ENCODE assay signal across 6 cellular contexts in genomic region chr9:34976992-34977391, GRCh38. TPM values are rescaled to one million over a fixed set of nuclear protein-coding genes. Genes with fewer than 3 reads are reported as not detected.
"Had no signal": no experiment of that assay in that cellular context is flagged by ENCODE, and none has a peak within 500 bp of the region (broad histone marks: within the 10 kb centered on the region; RNA-seq: fewer than 3 reads in every experiment).

No MANE protein-coding gene starts in this region.

- H3K4me3 Mint-ChIP-seq: GM23338, H9 had no signal

- H3K27ac Mint-ChIP-seq: GM23338, H9 had no signal

- ATAC-seq: GM23338, K562 had no signal

- H3K9me3 Mint-ChIP-seq: GM23338, H9 had no signal

- DNase-seq: H9, HCEC 1CT, IMR-90 had no signal

RNA-seq across cellular contexts. Expression of gene PHF24, which starts 18.9 kb away (rescaled TPM):
- total RNA-seq: HT-29, IMR-90, K562 had no signal
